16 cellular contexts compared by ENCODE assay signal in genomic region chr3:80408322-80408721, GRCh38.
DNase-seq lines count a peak whose midpoint lies in the region; ATAC-seq and TF ChIP-seq lines count a peak whose summit lies in the region.
"Had no signal": no experiment of that assay in that cellular context is flagged by ENCODE, and none has a peak within 500 bp of the region (broad histone marks: within the 10 kb centered on the region; RNA-seq: fewer than 3 reads in every experiment).

No MANE protein-coding gene starts in this region.

- no peak overlapping the region for H3K4me2 ChIP-seq in neural progenitor cell

- intact Hi-C loops in head of caudate nucleus (cut with DNase I) (no loop called here), uterus (cut with DNase I; ENCODE audit: low total_unique reads) (no loop called here)

- no peaks in the 10 kb centered on the region for H3K79me2 ChIP-seq in ACC112 (ENCODE audit: control insufficient read depth, insufficient read depth, low read length, unreplicated experiment)
- no peaks in the 10 kb centered on the region for H3K79me2 ChIP-seq in neural progenitor cell (ENCODE audit: low read depth)

- no peak for TF ChIP-seq POLR2A in uterus (IDR thresholded peaks at IDR 0.05)

- H3K4me3 ChIP-seq in ACC112 (ENCODE audit: low read depth, low read length) (no peak overlapping the region), neural progenitor cell (no peak overlapping the region), uterus (no peak overlapping the region)

- peak; percentile 82 for TF ChIP-seq EP300 in Ishikawa (IDR thresholded peaks at IDR 0.05; ENCODE audit: borderline replicate concordance)

- no peaks in the 10 kb centered on the region for H3K36me3 Mint-ChIP-seq in neural progenitor cell
- H3K36me3 Mint-ChIP-seq: CD14-positive monocyte; CD8-positive, alpha-beta T cell had no signal

- no peak for TF ChIP-seq RAD21 in Ishikawa (IDR thresholded peaks at IDR 0.05; ENCODE audit: low read depth)

- H3K4me3 Mint-ChIP-seq in neural progenitor cell: no peak overlapping the region
- H3K4me3 Mint-ChIP-seq: CD14-positive monocyte; CD8-positive, alpha-beta T cell had no signal

- H3K4me1 ChIP-seq in ACC112 (ENCODE audit: control insufficient read depth, insufficient read depth, low read length, unreplicated experiment) (no peaks in the 10 kb centered on the region), neural progenitor cell (no peaks in the 10 kb centered on the region), uterus (no peaks in the 10 kb centered on the region)

- peak; percentile 72 for DNase-seq in NCI-H69 (lab: John Stamatoyannopoulos, UW)
- DNase-seq in neural progenitor cell (ENCODE audit: low spot score): no peak
- no peak for DNase-seq in head of caudate nucleus
- DNase-seq in uterus: no peak
- DNase-seq: CD8-positive, alpha-beta T cell; COR-L47; DMS153; DMS79 treated with DMSO at 0.1 percent for 48 hours; EL; KBM-7 had no signal

- H3K27me3 Mint-ChIP-seq in neural progenitor cell (ENCODE audit: insufficient read depth, low read depth): no peaks in the 10 kb centered on the region

- no peaks in the 10 kb centered on the region for H3K9me3 Mint-ChIP-seq in neural progenitor cell

- no peak overlapping the region for H3K9ac ChIP-seq in neural progenitor cell

- no peaks in the 10 kb centered on the region for H3K36me3 ChIP-seq in ACC112 (ENCODE audit: insufficient read depth, low read length)
- no peaks in the 10 kb centered on the region for H3K36me3 ChIP-seq in neural progenitor cell
- H3K36me3 ChIP-seq in uterus: no peaks in the 10 kb centered on the region

- TF ChIP-seq CTCF in neural progenitor cell (IDR thresholded peaks at IDR 0.05) (no peak), uterus (IDR thresholded peaks at IDR 0.05) (no peak)

- H3K4me1 Mint-ChIP-seq in neural progenitor cell: peaks cover 6% of the 10 kb centered on the region
- H3K4me1 Mint-ChIP-seq: CD14-positive monocyte had no signal

- no peaks in the 10 kb centered on the region for H3K9me3 ChIP-seq in neural progenitor cell (ENCODE audit: low read depth)
- H3K9me3 ChIP-seq in uterus: no peaks in the 10 kb centered on the region

- H3K27me3 ChIP-seq in ACC112 (ENCODE audit: insufficient read depth, low read length) (no peaks in the 10 kb centered on the region), neural progenitor cell (no peaks in the 10 kb centered on the region), uterus (no peaks in the 10 kb centered on the region)

- peak overlapping the region; percentile 60 for H3K27ac Mint-ChIP-seq in neural progenitor cell
- H3K27ac Mint-ChIP-seq: CD14-positive monocyte; CD8-positive, alpha-beta T cell had no signal

- no peaks in the 10 kb centered on the region for H3F3A ChIP-seq in neural progenitor cell (ENCODE audit: low read depth)

- no peak for ATAC-seq in GM21447 (IDR thresholded peaks at IDR 0.05; ENCODE audit: unreplicated experiment)
- ATAC-seq: CD8-positive, alpha-beta T cell; HCT116 had no signal

- H3K27ac ChIP-seq in ACC112 (ENCODE audit: low read depth, low read length) (no peak overlapping the region), neural progenitor cell (no peak overlapping the region), uterus (no peak overlapping the region)
- H3K27ac ChIP-seq: HL-60 had no signal

- H4K20me1 ChIP-seq in neural progenitor cell (ENCODE audit: low read depth): no peaks in the 10 kb centered on the region

- H2AFZ ChIP-seq in ACC112 (ENCODE audit: low read length, unreplicated experiment) (peak overlapping the region; percentile 62), neural progenitor cell (replicated peaks) (no peak overlapping the region)

TF ChIP-seq in Ishikawa, 13 proteins besides CTCF, POLR2A, EP300 and RAD21:
- TF ChIP-seq CEBPB (IDR thresholded peaks at IDR 0.05) (no peak), NFIC (IDR thresholded peaks at IDR 0.05) (peak; percentile 54), YY1 (IDR thresholded peaks at IDR 0.05; ENCODE audit: low read depth) (no peak), FOXM1 (IDR thresholded peaks at IDR 0.05; ENCODE audit: borderline replicate concordance, low read depth) (peak; percentile 37; the same call in 1 of the 2 replicates), USF1 (IDR thresholded peaks at IDR 0.05) (no peak), REST (IDR thresholded peaks at IDR 0.05; ENCODE audit: low read depth) (no peak), TEAD4 (IDR thresholded peaks at IDR 0.05) (peak; percentile 57), EGR1 (IDR thresholded peaks at IDR 0.05) (no peak), TAF1 (IDR thresholded peaks at IDR 0.05; ENCODE audit: low read depth) (no peak), CREB1 (IDR thresholded peaks at IDR 0.05; ENCODE audit: low read depth) (no peak), MAX (IDR thresholded peaks at IDR 0.05) (0 out of 2 replicates have a peak, but pooled peaks have one; percentile 17), ZBTB7A (IDR thresholded peaks at IDR 0.05; ENCODE audit: low read depth) (no peak), TCF12 (IDR thresholded peaks at IDR 0.05; ENCODE audit: low read depth) (peak; percentile 75)
